In genomic region chr9:87596862-87597261, GRCh38 we compare ENCODE assay signal across 16 cellular contexts.
DNase-seq lines count a peak whose midpoint lies in the region; ATAC-seq, FAIRE-seq and TF ChIP-seq lines count a peak whose summit lies in the region.
"Had no signal": no experiment of that assay in that cellular context is flagged by ENCODE, and none has a peak within 500 bp of the region (broad histone marks: within the 10 kb centered on the region; RNA-seq: fewer than 3 reads in every experiment).

No MANE protein-coding gene starts in this region.

- H3K9me3 ChIP-seq in muscle layer of colon (ENCODE audit: low read length) (no peaks in the 10 kb centered on the region), thyroid gland (no peaks in the 10 kb centered on the region)
- H3K9me3 ChIP-seq: neutrophil had no signal

- no peaks in the 10 kb centered on the region for H3K36me3 Mint-ChIP-seq in natural killer cell
- H3K36me3 Mint-ChIP-seq: T-cell had no signal

- no peak overlapping the region for H3K9ac ChIP-seq in muscle layer of colon (ENCODE audit: low read length)

- peaks cover 0 to 3% of the 10 kb centered on the region in 2 donors for H3K27me3 Mint-ChIP-seq in natural killer cell (ENCODE audit: low read depth in 2 of 2)

- H3K4me3 Mint-ChIP-seq in natural killer cell, result no peak overlapping the region
- H3K4me3 Mint-ChIP-seq: T-cell had no signal

- in situ Hi-C loops in astrocyte of the spinal cord (cut with HindIII; ENCODE audit: low sequenced_read_pairs), result no loop called here

- H3K9me3 Mint-ChIP-seq in natural killer cell, result no peaks in the 10 kb centered on the region
- H3K9me3 Mint-ChIP-seq: T-cell had no signal

- H3K4me3 ChIP-seq in astrocyte of the spinal cord (ENCODE audit: low read depth, low read length) (no peak overlapping the region), muscle layer of colon (ENCODE audit: low read depth in 1 of 2, low read length in 2 of 2) (no peak overlapping the region), thyroid gland (replicated peaks in 1 of 3) (no peak overlapping the region)
- H3K4me3 ChIP-seq: GM12878, PC-9 had no signal

- peaks cover 97% of the 10 kb centered on the region for H3K4me1 ChIP-seq in muscle layer of colon (ENCODE audit: insufficient read depth, low read length)
- H3K4me1 ChIP-seq in thyroid gland, result peaks cover 64 to 66% of the 10 kb centered on the region in 2 donors

- ATAC-seq in natural killer cell, result no peak
- no peak for ATAC-seq in GM18870 (IDR thresholded peaks at IDR 0.05; ENCODE audit: unreplicated experiment)
- ATAC-seq: GM12878, T-cell had no signal

- peak overlapping the region; percentile 81 for H3K27ac ChIP-seq in muscle layer of colon (ENCODE audit: low read depth, low read length)
- H3K27ac ChIP-seq in thyroid gland, result peak overlapping the region in 1 of 3 donors; percentile 4
- H3K27ac ChIP-seq: neutrophil, PC-9 had no signal

- TF ChIP-seq POLR2A in thyroid gland (IDR thresholded peaks at IDR 0.05), result no peak

- no peak overlapping the region for H3K27ac Mint-ChIP-seq in natural killer cell
- H3K27ac Mint-ChIP-seq: T-cell had no signal

- H3K4me1 Mint-ChIP-seq in natural killer cell, result peaks cover 0 to 6% of the 10 kb centered on the region in 2 donors
- H3K4me1 Mint-ChIP-seq: T-cell had no signal

- H3K27me3 ChIP-seq in muscle layer of colon (ENCODE audit: control insufficient read depth in 1 of 2, insufficient read depth in 2 of 2, low read length in 2 of 2) (no peaks in the 10 kb centered on the region), thyroid gland (no peaks in the 10 kb centered on the region)
- H3K27me3 ChIP-seq: neutrophil had no signal

- 37 to 40% methylated on average over 1 to 4 of the region's 7 CpGs for WGBS in thyroid gland, 2 donors

- FAIRE-seq in urothelium cell line (lab: Jason Lieb, UNC), result no peak
- FAIRE-seq: GM12878 had no signal

- intact Hi-C loops in thyroid gland (cut with DNase I), result no loop called here
- intact Hi-C loops in natural killer cell (cut with micrococcal nuclease), result no loop called here

- DNase-seq in astrocyte of the spinal cord (ENCODE audit: low read depth, low spot score) (peak; percentile 32), glomerular visceral epithelial cell (ENCODE audit: extremely low spot score) (peak; percentile 65), thyroid gland (peak; percentile 71 to 72), natural killer cell (no peak), urothelium cell line (ENCODE audit: low spot score) (no peak)
- DNase-seq: activated naive CD4-positive, alpha-beta T cell treated with anti-CD3 and anti-CD28 coated beads, Interleukin-2, amount 50 U/mL, for 16 hours; EL; NCI-H187 treated with DMSO at 0.1 percent for 48 hours; NCI-H526; PC-9; stimulated activated CD4-positive, alpha-beta T cell treated with anti-CD3 and anti-CD28 coated beads, Interleukin-12 subunit alpha, Interleukin-12 subunit beta, amount 100 ng/mL, for 4 hours; T-cell had no signal

- H3K36me3 ChIP-seq in muscle layer of colon (ENCODE audit: insufficient read depth, low read length) (no peaks in the 10 kb centered on the region), thyroid gland (no peaks in the 10 kb centered on the region)
- H3K36me3 ChIP-seq: neutrophil had no signal

- TF ChIP-seq CTCF in astrocyte of the spinal cord (IDR thresholded peaks at IDR 0.05; ENCODE audit: low read depth, low read length), result no peak
- TF ChIP-seq CTCF in thyroid gland (IDR thresholded peaks at IDR 0.05), result no peak
- TF ChIP-seq CTCF in natural killer cell (IDR thresholded peaks at IDR 0.05), result no peak

Comparison
In these comparisons a context has a peak if more than half of its experiments do, and no peak if none do; other contexts are left out.
1. DNase-seq: peak in astrocyte of the spinal cord (single experiment), glomerular visceral epithelial cell (single experiment) and thyroid gland (2 of 2); none in natural killer cell (single experiment) and urothelium cell line (single experiment).